19 cellular contexts compared by ENCODE assay signal in the genomic region with DNA sequence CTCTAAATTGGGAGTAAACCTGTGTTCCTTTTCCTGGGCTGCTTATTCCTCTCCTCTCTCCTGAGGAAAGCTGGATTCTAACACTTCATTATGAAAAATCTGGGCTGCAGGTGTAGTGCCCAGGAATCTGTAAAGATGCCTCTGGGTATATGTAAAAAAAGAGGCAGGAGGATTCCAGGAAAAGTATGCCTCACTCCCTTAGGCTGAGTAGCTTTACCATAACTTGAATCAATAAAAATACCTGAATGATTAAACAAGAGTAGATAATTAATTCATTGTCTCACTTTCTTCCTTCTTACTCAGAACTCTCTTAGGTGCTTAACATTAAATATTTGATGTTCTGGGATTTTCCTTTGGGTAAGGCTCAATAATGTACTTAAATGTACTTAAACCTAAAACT.
DNase-seq lines count a peak whose midpoint lies in the region; ATAC-seq, FAIRE-seq and TF ChIP-seq lines count a peak whose summit lies in the region.
"Had no signal": no experiment of that assay in that cellular context is flagged by ENCODE, and none has a peak within 500 bp of the region (broad histone marks: within the 10 kb centered on the region; RNA-seq: fewer than 3 reads in every experiment).

No MANE protein-coding gene starts in this region.

- H3K27me3 ChIP-seq in GM23338 (ENCODE audit: insufficient read depth) (no peaks in the 10 kb centered on the region), H1 (replicated peaks in 1 of 4; ENCODE audit: control insufficient read depth in 3 of 4, extremely low read depth in 1 of 4, insufficient read depth in 3 of 4, low read length in 3 of 4) (no peaks in the 10 kb centered on the region), H7 (ENCODE audit: control insufficient read depth, insufficient read depth, low read length) (no peaks in the 10 kb centered on the region), vagina (no peaks in the 10 kb centered on the region)

- no peak overlapping the region for H2AK5ac ChIP-seq in H1 (ENCODE audit: low read depth, low read length)

- H3K4me3 Mint-ChIP-seq in GM23338, result no peak overlapping the region
- H3K4me3 Mint-ChIP-seq: CD4-positive, alpha-beta memory T cell; H9 had no signal

- no peak overlapping the region for H2BK20ac ChIP-seq in H1 (ENCODE audit: low read length)

- no peak overlapping the region for H2BK120ac ChIP-seq in H1 (replicated peaks; ENCODE audit: low read depth, low read length)

- peak overlapping the region; percentile 36; the same call in 1 of the 2 replicates for H3K4me2 ChIP-seq in GM23338
- no peak overlapping the region for H3K4me2 ChIP-seq in H1 (ENCODE audit: insufficient read depth in 1 of 2, low read depth in 2 of 2, low read length in 2 of 2)

- no peak overlapping the region for H3K56ac ChIP-seq in H1 (replicated peaks; ENCODE audit: insufficient read length, low read depth, low read length)

- H3K79me1 ChIP-seq in H1 (ENCODE audit: low read depth, low read length), result no peaks in the 10 kb centered on the region

- no peak overlapping the region for H3K23ac ChIP-seq in H1 (ENCODE audit: insufficient read length)

- H3K9me3 ChIP-seq in H1 (ENCODE audit: insufficient read depth in 2 of 2, low read depth in 1 of 2, low read length in 1 of 2) (no peaks in the 10 kb centered on the region), vagina (no peaks in the 10 kb centered on the region)
- H3K9me3 ChIP-seq: Caco-2 had no signal

- H3K4me1 ChIP-seq in GM23338 (ENCODE audit: insufficient read depth), result peaks cover 48% of the 10 kb centered on the region
- H3K4me1 ChIP-seq in H1 (replicated peaks in 1 of 4; ENCODE audit: control insufficient read depth in 3 of 4, insufficient read depth in 4 of 4, low read length in 3 of 4), result peaks cover 4 to 25% (median 16%) of the 10 kb centered on the region in 4 experiments
- no peaks in the 10 kb centered on the region for H3K4me1 ChIP-seq in vagina
- H3K4me1 ChIP-seq: Caco-2 had no signal

- TF ChIP-seq CTCF in GM23338 (conservative IDR thresholded peaks at IDR 0.05; ENCODE audit: low read depth in 2 of 2) (no peak), H1 (IDR thresholded peaks at IDR 0.05; ENCODE audit: control extremely low read depth in 1 of 3, insufficient read depth in 1 of 3, low read depth in 1 of 3, low read length in 3 of 3) (no peak), vagina (IDR thresholded peaks at IDR 0.05) (no peak)

- no peak overlapping the region for H2BK15ac ChIP-seq in H1 (ENCODE audit: low read length)

- H3K14ac ChIP-seq in H1 (ENCODE audit: insufficient read length), result no peak overlapping the region

- CTCF ChIA-PET in H1 (lab: Charles Lee; ENCODE audit: partially characterized antibody), result interaction anchor here (0.6 to 1.0 kb wide), 2 partner anchors 117 to 159 kb away, joined by 3 read pairs; no protein-coding TSS in a partner anchor

- DNase-seq in GM23338 (ENCODE audit: low spot score) (no peak), H1 (ENCODE audit: low read depth in 1 of 2, low spot score in 2 of 2) (no peak), left kidney (ENCODE audit: low read depth, low spot score) (peak; percentile 12), H7 (no peak), vagina (ENCODE audit: extremely low spot score in 2 of 2) (no peak), NCI-H2081 treated with DMSO at 0.1 percent for 48 hours (lab: John Stamatoyannopoulos, UW) (no peak)
- DNase-seq: C1 segment of cervical spinal cord; Caco-2; CD4-positive, alpha-beta memory T cell; DMS 273 treated with DMSO at 0.1 percent for 48 hours; DMS79; EL; GDM1; GOT3; H9 had no signal

- 0 out of 2 replicates have a peak, but pooled peaks cover 7% of the 10 kb centered on the region for H3F3A ChIP-seq in GM23338 (replicated peaks; ENCODE audit: low read depth)

- no peak overlapping the region for H4K5ac ChIP-seq in H1 (ENCODE audit: insufficient read length, low read depth, low read length)

- H3K23me2 ChIP-seq in H1 (ENCODE audit: low read depth, low read length), result no peaks in the 10 kb centered on the region

- no peaks in the 10 kb centered on the region for H3K79me2 ChIP-seq in GM23338 (replicated peaks; ENCODE audit: insufficient read depth)
- H3K79me2 ChIP-seq in H1 (ENCODE audit: control insufficient read depth in 1 of 2, insufficient read depth in 2 of 2, low read length in 2 of 2), result no peaks in the 10 kb centered on the region

- no peak for ATAC-seq in GM23338
- ATAC-seq: GM12878, HCT116 had no signal

- no peak overlapping the region for H3K27ac Mint-ChIP-seq in GM23338
- H3K27ac Mint-ChIP-seq: CD4-positive, alpha-beta memory T cell had no signal

- H3K36me3 Mint-ChIP-seq in GM23338 (ENCODE audit: low read depth), result no peaks in the 10 kb centered on the region; the same call in 2 of the 3 replicates
- H3K36me3 Mint-ChIP-seq: CD4-positive, alpha-beta memory T cell had no signal

- TF ChIP-seq EP300 in H1 (IDR thresholded peaks at IDR 0.05; ENCODE audit: borderline replicate concordance in 1 of 2, low read depth in 2 of 2, low read length in 2 of 2), result no peak

- intact Hi-C loops in vagina (cut with DNase I), result no loop called here

- H4K20me1 ChIP-seq in GM23338 (replicated peaks; ENCODE audit: insufficient read depth) (no peaks in the 10 kb centered on the region), H1 (replicated peaks in 1 of 2; ENCODE audit: control insufficient read depth in 1 of 2, insufficient read depth in 2 of 2, low read length in 2 of 2) (no peaks in the 10 kb centered on the region)

- no peak overlapping the region for H2AFZ ChIP-seq in GM23338
- H2AFZ ChIP-seq in H1 (ENCODE audit: low read length), result no peak overlapping the region

- H2BK12ac ChIP-seq in H1 (ENCODE audit: low read depth, low read length), result no peak overlapping the region

- H3K9ac ChIP-seq in H1 (replicated peaks in 1 of 4; ENCODE audit: extremely low read depth in 1 of 4, low read depth in 3 of 4, low read length in 3 of 4), result no peak overlapping the region

- H3K4me3 ChIP-seq in GM23338 (no peak overlapping the region), H1 (ENCODE audit: extremely low read depth in 1 of 4, insufficient read depth in 2 of 4, low read depth in 3 of 4, low read length in 4 of 4) (no peak overlapping the region), H7 (ENCODE audit: insufficient read depth, low read depth, low read length) (no peak overlapping the region), vagina (no peak overlapping the region)
- H3K4me3 ChIP-seq: GM12878 had no signal

- H3K36me3 ChIP-seq in GM23338 (ENCODE audit: insufficient read depth) (no peaks in the 10 kb centered on the region; the same call in 1 of the 2 replicates), H1 (ENCODE audit: control insufficient read depth in 2 of 4, insufficient read depth in 4 of 4, low read length in 3 of 4) (no peaks in the 10 kb centered on the region), H7 (replicated peaks; ENCODE audit: control insufficient read depth, insufficient read depth, low read length) (no peaks in the 10 kb centered on the region), vagina (no peaks in the 10 kb centered on the region)

- no peak overlapping the region for H4K91ac ChIP-seq in H1 (replicated peaks; ENCODE audit: insufficient read length, low read length)

- 0 out of 2 replicates have a peak overlapping the region, but pooled peaks have one; percentile 11 for H3K18ac ChIP-seq in H1 (ENCODE audit: extremely low read depth, low read length)

- FAIRE-seq in H1 (lab: Jason Lieb, UNC), result no peak
- FAIRE-seq: D721Med, GM12878, GM19239 had no signal

- no peak overlapping the region for H2BK5ac ChIP-seq in H1 (ENCODE audit: low read depth, low read length)

- H3K4ac ChIP-seq in H1 (replicated peaks; ENCODE audit: insufficient read length, low read depth, low read length), result no peak overlapping the region

- H3K27ac ChIP-seq in GM23338 (ENCODE audit: low read depth) (no peak overlapping the region; the same call in 1 of the 2 replicates), H1 (ENCODE audit: low read depth, low read length) (no peak overlapping the region), vagina (no peak overlapping the region)

- TF ChIP-seq RAD21 in H1 (IDR thresholded peaks at IDR 0.05 in 1 of 2, conservative IDR thresholded peaks at IDR 0.05 in 1 of 2; ENCODE audit: low read depth in 2 of 2, low read length in 2 of 2), result no peak

- H4K8ac ChIP-seq in H1 (ENCODE audit: extremely low read depth, insufficient read depth, low read length), result no peak overlapping the region

- POLR2A ChIA-PET in H1 (lab: Charles Lee; ENCODE audit: partially characterized antibody), result no interaction called here

- TF ChIP-seq POLR2A in H1 (IDR thresholded peaks at IDR 0.05; ENCODE audit: control extremely low read depth in 1 of 2, low read depth in 2 of 2, low read length in 2 of 2), result no peak
- no peak for TF ChIP-seq POLR2A in vagina (IDR thresholded peaks at IDR 0.05)

- peaks cover 6% of the 10 kb centered on the region for H3K27me3 Mint-ChIP-seq in GM23338 (ENCODE audit: insufficient read depth, low read depth, poor library complexity)

- H3K9me3 Mint-ChIP-seq in GM23338, result no peaks in the 10 kb centered on the region

- H3K4me1 Mint-ChIP-seq in GM23338, result peaks cover 60% of the 10 kb centered on the region
- H3K4me1 Mint-ChIP-seq: CD4-positive, alpha-beta memory T cell had no signal

- 0 out of 2 replicates have a peak, but pooled peaks cover 6% of the 10 kb centered on the region for H3K9me2 ChIP-seq in GM23338 (ENCODE audit: insufficient read depth)

TF ChIP-seq in GM23338, 12 proteins besides CTCF, POLR2A, EP300 and RAD21 (continues in another document):
- TF ChIP-seq STAT1 (IDR thresholded peaks at IDR 0.05; ENCODE audit: unreplicated experiment) (no peak), CREB1 (CRISPR knock-in tag; IDR thresholded peaks at IDR 0.05; ENCODE audit: low read depth) (no peak), ZNF331 (CRISPR knock-in tag; IDR thresholded peaks at IDR 0.05; ENCODE audit: low read depth) (no peak), EZH2phosphoT487 (IDR thresholded peaks at IDR 0.05; ENCODE audit: unreplicated experiment) (no peak), POLR2AphosphoS5 (IDR thresholded peaks at IDR 0.05; ENCODE audit: low read depth) (no peak), ZNF114 (CRISPR knock-in tag; IDR thresholded peaks at IDR 0.05) (no peak), JUNB (IDR thresholded peaks at IDR 0.05; ENCODE audit: unreplicated experiment) (no peak), EZH2 (IDR thresholded peaks at IDR 0.05; ENCODE audit: low read depth, unreplicated experiment) (no peak)

TF ChIP-seq in H1, 55 proteins besides CTCF, POLR2A, EP300 and RAD21 (continues in another document):
- no peak for TF ChIP-seq KDM4A (IDR thresholded peaks at IDR 0.05; ENCODE audit: low read depth, low read length, severe bottlenecking)
- TF ChIP-seq RNF2 (IDR thresholded peaks at IDR 0.05; ENCODE audit: borderline replicate concordance, low read depth, low read length, missing control alignments, poor library complexity, severe bottlenecking), result no peak
- TF ChIP-seq RBBP5 (IDR thresholded peaks at IDR 0.05; ENCODE audit: borderline replicate concordance, low read depth, low read length), result no peak
- TF ChIP-seq, protein P1, sequence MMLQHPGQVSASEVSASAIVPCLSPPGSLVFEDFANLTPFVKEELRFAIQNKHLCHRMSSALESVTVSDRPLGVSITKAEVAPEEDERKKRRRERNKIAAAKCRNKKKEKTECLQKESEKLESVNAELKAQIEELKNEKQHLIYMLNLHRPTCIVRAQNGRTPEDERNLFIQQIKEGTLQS (IDR thresholded peaks at IDR 0.05; ENCODE audit: insufficient read depth, low read depth, low read length), result no peak
- no peak for TF ChIP-seq POLR2AphosphoS5 (IDR thresholded peaks at IDR 0.05; ENCODE audit: low read depth, low read length)
- no peak for TF ChIP-seq JUND (IDR thresholded peaks at IDR 0.05; ENCODE audit: low read length)
